1 cellular context compared by ENCODE assay signal in the genomic region with DNA sequence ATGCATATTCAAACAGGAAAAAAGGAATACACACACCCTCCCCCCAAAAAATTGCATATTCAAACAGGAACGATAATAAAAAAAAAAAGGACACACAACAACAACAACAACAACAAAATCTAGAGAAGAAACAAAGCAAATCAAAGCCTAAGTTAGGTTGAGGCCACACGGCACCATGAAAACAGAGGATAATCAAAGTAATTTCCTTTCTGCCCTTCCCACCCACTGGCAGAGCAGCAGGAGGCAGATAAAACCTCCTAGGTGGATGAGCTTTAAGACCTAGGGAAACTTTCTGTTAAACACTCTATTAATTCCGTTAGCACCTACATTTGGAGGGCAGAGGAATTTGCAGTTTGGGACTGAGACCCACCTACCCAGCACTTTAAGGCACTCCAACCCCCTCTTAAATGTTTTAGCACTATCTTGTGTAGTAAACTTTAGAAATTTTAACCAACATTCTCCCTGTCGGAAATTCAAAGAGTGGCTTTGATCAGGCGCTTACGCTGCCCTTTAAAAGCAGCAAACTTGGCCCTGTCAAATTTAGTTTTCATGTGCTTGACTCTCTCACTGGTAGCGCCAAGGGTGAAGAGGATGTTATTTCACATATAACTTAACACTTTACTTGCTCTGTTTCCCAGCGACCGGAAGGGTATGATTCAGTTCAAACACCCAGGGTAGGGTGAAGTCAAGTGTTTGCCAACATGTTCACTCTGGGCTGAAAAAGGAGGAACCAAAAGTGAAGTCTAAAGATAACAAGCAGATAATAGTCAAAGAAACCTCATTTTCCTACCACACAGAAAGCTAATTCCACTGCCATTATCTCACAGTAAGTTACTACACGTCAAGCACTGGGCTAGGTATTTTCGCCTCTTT.
TF ChIP-seq lines count a peak whose summit lies in the region.

No MANE protein-coding gene starts in this region.

TF ChIP-seq in IMR-90, 13 proteins besides CTCF, POLR2A, EP300 and RAD21:
- TF ChIP-seq, protein P1, sequence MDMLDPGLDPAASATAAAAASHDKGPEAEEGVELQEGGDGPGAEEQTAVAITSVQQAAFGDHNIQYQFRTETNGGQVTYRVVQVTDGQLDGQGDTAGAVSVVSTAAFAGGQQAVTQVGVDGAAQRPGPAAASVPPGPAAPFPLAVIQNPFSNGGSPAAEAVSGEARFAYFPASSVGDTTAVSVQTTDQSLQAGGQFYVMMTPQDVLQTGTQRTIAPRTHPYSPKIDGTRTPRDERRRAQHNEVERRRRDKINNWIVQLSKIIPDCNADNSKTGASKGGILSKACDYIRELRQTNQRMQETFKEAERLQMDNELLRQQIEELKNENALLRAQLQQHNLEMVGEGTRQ (IDR thresholded peaks at IDR 0.05; ENCODE audit: low read depth, low read length), result no peak
- TF ChIP-seq RCOR1 (IDR thresholded peaks at IDR 0.05; ENCODE audit: insufficient replicate concordance, low read length), result no peak
- no peak for TF ChIP-seq SMC3 (IDR thresholded peaks at IDR 0.05; ENCODE audit: low read depth, low read length)
- no peak; the same call in 1 of the 2 replicates for TF ChIP-seq CHD1 (IDR thresholded peaks at IDR 0.05; ENCODE audit: low read depth, low read length)
- TF ChIP-seq MXI1 (IDR thresholded peaks at IDR 0.05; ENCODE audit: borderline replicate concordance, low read depth, low read length), result no peak
- TF ChIP-seq, protein P2, sequence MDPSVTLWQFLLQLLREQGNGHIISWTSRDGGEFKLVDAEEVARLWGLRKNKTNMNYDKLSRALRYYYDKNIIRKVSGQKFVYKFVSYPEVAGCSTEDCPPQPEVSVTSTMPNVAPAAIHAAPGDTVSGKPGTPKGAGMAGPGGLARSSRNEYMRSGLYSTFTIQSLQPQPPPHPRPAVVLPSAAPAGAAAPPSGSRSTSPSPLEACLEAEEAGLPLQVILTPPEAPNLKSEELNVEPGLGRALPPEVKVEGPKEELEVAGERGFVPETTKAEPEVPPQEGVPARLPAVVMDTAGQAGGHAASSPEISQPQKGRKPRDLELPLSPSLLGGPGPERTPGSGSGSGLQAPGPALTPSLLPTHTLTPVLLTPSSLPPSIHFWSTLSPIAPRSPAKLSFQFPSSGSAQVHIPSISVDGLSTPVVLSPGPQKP (IDR thresholded peaks at IDR 0.05; ENCODE audit: borderline replicate concordance, low read depth, low read length), result no peak
